In the genomic region with DNA sequence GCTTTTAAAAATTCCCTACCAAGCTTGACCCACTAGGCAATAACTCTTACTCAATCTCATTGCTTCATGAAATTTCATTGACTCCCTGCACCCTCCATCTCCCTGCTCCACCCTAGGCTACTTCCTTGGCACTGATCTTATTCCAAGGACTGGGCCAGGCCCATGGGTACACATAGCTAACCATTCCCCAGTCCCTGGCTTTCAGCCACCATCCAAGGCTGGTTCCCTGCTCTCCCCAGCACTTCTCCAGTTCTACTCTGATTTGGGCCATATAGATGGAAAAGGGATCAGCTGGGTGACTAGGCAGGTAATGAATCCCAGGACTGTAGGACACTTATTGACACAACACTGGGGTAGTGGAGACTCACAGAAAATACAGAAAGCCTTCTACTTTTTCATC, we compare ENCODE assay signal across 25 cellular contexts.
DNase-seq lines count a peak whose midpoint lies in the region; ATAC-seq, FAIRE-seq and TF ChIP-seq lines count a peak whose summit lies in the region.
"Had no signal": no experiment of that assay in that cellular context is flagged by ENCODE, and none has a peak within 500 bp of the region (broad histone marks: within the 10 kb centered on the region; RNA-seq: fewer than 3 reads in every experiment).

No MANE protein-coding gene starts in this region.

- H3K36me3 Mint-ChIP-seq in T-helper 17 cell (ENCODE audit: low read depth): no peaks in the 10 kb centered on the region
- H3K36me3 Mint-ChIP-seq in natural killer cell: no peaks in the 10 kb centered on the region

- no peak for FAIRE-seq in small intestine (lab: Jason Lieb, UNC)
- FAIRE-seq: GM12891, GM19239 had no signal

- peaks cover 0 to 2% of the 10 kb centered on the region in 2 donors for H3K9me3 Mint-ChIP-seq in natural killer cell

- H3K36me3 ChIP-seq in esophagus muscularis mucosa: no peaks in the 10 kb centered on the region
- H3K36me3 ChIP-seq in small intestine (ENCODE audit: control insufficient read depth in 2 of 2, insufficient read depth in 2 of 2, low read length in 2 of 2): no peaks in the 10 kb centered on the region

- H3K4me3 Mint-ChIP-seq in T-helper 17 cell: no peak overlapping the region
- peak overlapping the region; percentile 72 for H3K4me3 Mint-ChIP-seq in natural killer cell

- no peak overlapping the region for H3K4me3 ChIP-seq in esophagus muscularis mucosa
- no peak overlapping the region for H3K4me3 ChIP-seq in dorsolateral prefrontal cortex
- no peak overlapping the region for H3K4me3 ChIP-seq in small intestine (ENCODE audit: low read depth in 1 of 2, low read length in 2 of 2)

- H3K27ac Mint-ChIP-seq in T-helper 17 cell: peak overlapping the region; percentile 1
- H3K27ac Mint-ChIP-seq in natural killer cell: peak overlapping the region; percentile 65 to 66

- intact Hi-C loops in esophagus muscularis mucosa (cut with DNase I) (no loop called here), natural killer cell (cut with micrococcal nuclease) (loop anchor here (10.0 kb wide), 1 partner anchor 159 kb away; no protein-coding TSS in a partner anchor), dorsolateral prefrontal cortex (cut with DNase I) (no loop called here)

- TF ChIP-seq POLR2A in esophagus muscularis mucosa (IDR thresholded peaks at IDR 0.05; ENCODE audit: low read depth): no peak

- no peak for TF ChIP-seq EP300 in esophagus muscularis mucosa (IDR thresholded peaks at IDR 0.05)

- H3K27ac ChIP-seq in esophagus muscularis mucosa (replicated peaks in 1 of 4): no peak overlapping the region
- no peak overlapping the region for H3K27ac ChIP-seq in dorsolateral prefrontal cortex
- peak overlapping the region in 1 of 2 donors; percentile 36 for H3K27ac ChIP-seq in small intestine (ENCODE audit: low read depth in 1 of 2, low read length in 1 of 2)
- H3K27ac ChIP-seq: RWPE1 had no signal

- ATAC-seq in T-helper 17 cell: no peak
- no peak for ATAC-seq in natural killer cell
- ATAC-seq: HCT116, Panc1 had no signal

- H3K4me1 ChIP-seq in esophagus muscularis mucosa (no peaks in the 10 kb centered on the region), small intestine (ENCODE audit: control insufficient read depth in 2 of 2, insufficient read depth in 1 of 2, low read depth in 1 of 2, low read length in 1 of 2) (peaks cover 0 to 5% of the 10 kb centered on the region in 2 donors)

- no peaks in the 10 kb centered on the region for H3K9me3 ChIP-seq in T-helper 17 cell (ENCODE audit: control insufficient read depth, low read length, poor library complexity, severe bottlenecking)
- H3K9me3 ChIP-seq in esophagus muscularis mucosa: no peaks in the 10 kb centered on the region
- no peaks in the 10 kb centered on the region for H3K9me3 ChIP-seq in small intestine (ENCODE audit: control insufficient read depth, low read depth)

- H3K27me3 Mint-ChIP-seq in T-helper 17 cell (peaks cover 6% of the 10 kb centered on the region), natural killer cell (ENCODE audit: low read depth in 2 of 2) (no peaks in the 10 kb centered on the region)

- H3K4me1 Mint-ChIP-seq in T-helper 17 cell (peaks cover 14% of the 10 kb centered on the region), natural killer cell (peaks cover 75 to 76% of the 10 kb centered on the region in 2 donors)

- TF ChIP-seq CTCF in esophagus muscularis mucosa (IDR thresholded peaks at IDR 0.05): no peak
- TF ChIP-seq CTCF in natural killer cell (IDR thresholded peaks at IDR 0.05): no peak
- TF ChIP-seq CTCF in dorsolateral prefrontal cortex (IDR thresholded peaks at IDR 0.05 in 54 of 56, conservative IDR thresholded peaks at IDR 0.05 in 2 of 56; ENCODE audit: low read depth in 1 of 56, partially characterized antibody in 56 of 56): no peak

- H3K27me3 ChIP-seq in esophagus muscularis mucosa: no peaks in the 10 kb centered on the region
- H3K27me3 ChIP-seq in dorsolateral prefrontal cortex: no peaks in the 10 kb centered on the region
- no peaks in the 10 kb centered on the region for H3K27me3 ChIP-seq in small intestine (ENCODE audit: control insufficient read depth in 2 of 2, insufficient read depth in 2 of 2, low read length in 2 of 2)

- no peak for DNase-seq in T-helper 17 cell
- peak; percentile 81 for DNase-seq in esophagus muscularis mucosa (ENCODE audit: extremely low spot score)
- no peak for DNase-seq in natural killer cell
- DNase-seq in stimulated activated CD4-positive, alpha-beta T cell treated with anti-CD3 and anti-CD28 coated beads, Interleukin-2, amount 100 ng/mL, for 48 hours: no peak
- DNase-seq in dorsolateral prefrontal cortex: no peak
- no peak for DNase-seq in stimulated activated CD4-positive, alpha-beta T cell treated with anti-CD3 and anti-CD28 coated beads, Interleukin-4, amount 100 ng/mL, for 4 hours
- DNase-seq in small intestine: no peak
- DNase-seq: C1 segment of cervical spinal cord, Calu3, DMS79 treated with DMSO at 0.1 percent for 48 hours, GF-D8, NCI-H1048, NCI-H1417 treated with DMSO at 0.1 percent for 48 hours, NCI-H187, NCI-H2081 treated with DMSO at 0.1 percent for 48 hours, NCI-H2171, NCI-H226, NCI-H510A, NCI-H69, SHP77 had no signal
